In the genomic region with DNA sequence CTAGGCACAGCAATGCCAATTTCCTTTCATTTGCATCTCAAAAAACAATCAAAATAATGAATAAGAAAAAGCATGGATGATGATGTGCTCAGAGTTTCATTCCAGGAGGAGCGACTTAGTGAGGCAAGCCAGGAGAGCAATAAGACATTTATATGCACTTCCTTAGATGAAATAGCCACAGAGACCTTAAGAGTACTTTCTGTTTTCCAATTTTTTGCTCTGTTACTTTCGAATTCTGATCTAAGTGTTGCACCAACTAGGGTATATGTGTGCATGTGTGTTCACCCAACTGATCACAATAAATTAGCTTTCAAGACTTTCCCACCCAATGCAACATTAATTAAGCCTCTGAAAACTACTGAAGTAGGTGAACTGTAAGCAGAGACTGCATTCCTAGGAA, we compare ENCODE assay signal across 10 cellular contexts. TPM values are rescaled to one million over a fixed set of nuclear protein-coding genes. Genes with fewer than 3 reads are reported as not detected.
DNase-seq lines count a peak whose midpoint lies in the region; ATAC-seq and TF ChIP-seq lines count a peak whose summit lies in the region.
"Had no signal": no experiment of that assay in that cellular context is flagged by ENCODE, and none has a peak within 500 bp of the region (broad histone marks: within the 10 kb centered on the region; RNA-seq: fewer than 3 reads in every experiment).

No MANE protein-coding gene starts in this region.

- peak overlapping the region; percentile 49 for H3K27ac Mint-ChIP-seq in activated CD4-positive, alpha-beta T cell treated with anti-CD3 and anti-CD28 coated beads for 36 hours

- no peaks in the 10 kb centered on the region for H3K4me1 ChIP-seq in ascending aorta
- H3K4me1 ChIP-seq in stomach smooth muscle (ENCODE audit: control insufficient read depth, insufficient read depth, low read length) = no peaks in the 10 kb centered on the region
- H3K4me1 ChIP-seq: BLaER1 treated with 17β-estradiol and CSF1 and Interleukin-3, amounts not matched to agents 10 nM and 100 nM had no signal

- H3K4me3 ChIP-seq in ascending aorta (peak overlapping the region; percentile 50 to 58), stomach smooth muscle (ENCODE audit: low read length in 2 of 2) (peak overlapping the region; percentile 75 to 80)
- H3K4me3 ChIP-seq: BLaER1 treated with 17β-estradiol and CSF1 and Interleukin-3, amounts not matched to agents 10 nM and 100 nM had no signal

- H3K27ac ChIP-seq in ascending aorta (no peak overlapping the region), stomach smooth muscle (ENCODE audit: low read length) (no peak overlapping the region)
- H3K27ac ChIP-seq: BLaER1 treated with 17β-estradiol and CSF1 and Interleukin-3, amounts not matched to agents 10 nM and 100 nM; WERI-Rb-1 had no signal

- peaks cover 24% of the 10 kb centered on the region for H3K4me1 Mint-ChIP-seq in activated CD4-positive, alpha-beta T cell treated with anti-CD3 and anti-CD28 coated beads for 36 hours

- H3K9me3 ChIP-seq in ascending aorta (no peaks in the 10 kb centered on the region), stomach smooth muscle (ENCODE audit: control insufficient read depth in 2 of 2, low read length in 2 of 2) (no peaks in the 10 kb centered on the region)

- intact Hi-C loops in activated CD4-positive, alpha-beta T cell treated with anti-CD3 and anti-CD28 coated beads for 36 hours (cut with DNase I, micrococcal nuclease) = loop anchor here (1.0 to 5.0 kb wide), 3 partner anchors 52 to 117 kb away; no protein-coding TSS in a partner anchor
- intact Hi-C loops in ascending aorta (cut with DNase I) = no loop called here

- H3K27me3 ChIP-seq in ascending aorta (no peaks in the 10 kb centered on the region), stomach smooth muscle (ENCODE audit: control insufficient read depth in 1 of 2, insufficient read depth in 2 of 2, low read length in 2 of 2) (no peaks in the 10 kb centered on the region)
- H3K27me3 ChIP-seq: BLaER1 treated with 17β-estradiol and CSF1 and Interleukin-3, amounts not matched to agents 10 nM and 100 nM had no signal

- POLR2A ChIA-PET in activated CD4-positive, alpha-beta T cell treated with anti-CD3 and anti-CD28 coated beads for 36 hours (lab: Charles Lee) = no interaction called here

- peaks cover 6% of the 10 kb centered on the region for H3K36me3 Mint-ChIP-seq in activated CD4-positive, alpha-beta T cell treated with anti-CD3 and anti-CD28 coated beads for 36 hours (ENCODE audit: low read depth)

- peak overlapping the region in 1 of 2 donors; percentile 36 for H3K9ac ChIP-seq in stomach smooth muscle (ENCODE audit: low read length in 2 of 2)
- H3K9ac ChIP-seq: BLaER1 treated with 17β-estradiol and CSF1 and Interleukin-3, amounts not matched to agents 10 nM and 100 nM had no signal

- no peak for DNase-seq in activated CD4-positive, alpha-beta T cell treated with anti-CD3 and anti-CD28 coated beads for 36 hours
- no peak for DNase-seq in activated CD4-positive, alpha-beta T cell treated with anti-CD3 and anti-CD28 coated beads, Interleukin-2, amount 50 U/mL, for 1 hour
- DNase-seq in ascending aorta (ENCODE audit: low spot score in 2 of 2) = no peak
- DNase-seq in left kidney (ENCODE audit: low read depth, low spot score) = peak; percentile 51
- no peak for DNase-seq in NCI-H2107 treated with DMSO at 0.1 percent for 48 hours (lab: John Stamatoyannopoulos, UW; ENCODE audit: unreplicated experiment)
- DNase-seq in NCI-H2171 treated with DMSO at 0.1 percent for 48 hours (lab: John Stamatoyannopoulos, UW) = no peak

- H3K9me3 Mint-ChIP-seq in activated CD4-positive, alpha-beta T cell treated with anti-CD3 and anti-CD28 coated beads for 36 hours (ENCODE audit: low read depth) = peaks cover 8% of the 10 kb centered on the region

- no peak for TF ChIP-seq CTCF in ascending aorta (IDR thresholded peaks at IDR 0.05)

- CTCF ChIA-PET in activated CD4-positive, alpha-beta T cell treated with anti-CD3 and anti-CD28 coated beads for 36 hours (lab: Charles Lee) = interaction anchor here (0.8 to 1.3 kb wide), 2 partner anchors 118 to 158 kb away, joined by 3 to 4 read pairs; no protein-coding TSS in a partner anchor

- ATAC-seq in activated CD4-positive, alpha-beta T cell treated with anti-CD3 and anti-CD28 coated beads for 36 hours = no peak
- ATAC-seq in HG03095 (IDR thresholded peaks at IDR 0.05; ENCODE audit: unreplicated experiment) = no peak

- H3K4me3 Mint-ChIP-seq in activated CD4-positive, alpha-beta T cell treated with anti-CD3 and anti-CD28 coated beads for 36 hours = peak overlapping the region; percentile 78

- no peaks in the 10 kb centered on the region for H3K27me3 Mint-ChIP-seq in activated CD4-positive, alpha-beta T cell treated with anti-CD3 and anti-CD28 coated beads for 36 hours

- H3K36me3 ChIP-seq in ascending aorta (no peaks in the 10 kb centered on the region), stomach smooth muscle (ENCODE audit: control insufficient read depth in 2 of 2, insufficient read depth in 2 of 2, low read length in 2 of 2) (no peaks in the 10 kb centered on the region)
- H3K36me3 ChIP-seq: BLaER1 treated with 17β-estradiol and CSF1 and Interleukin-3, amounts not matched to agents 10 nM and 100 nM; WERI-Rb-1 had no signal

RNA-seq across cellular contexts. Expression of a gene that starts 0.7 kb away (rescaled TPM):
- under 1 TPM; 0.35 to 0.53 TPM for total RNA-seq in activated CD4-positive, alpha-beta T cell treated with anti-CD3 and anti-CD28 coated beads for 36 hours
- total RNA-seq in ascending aorta = 0.11 TPM
